In genomic region chr12:57837779-57838562, GRCh38 we compare ENCODE assay signal across 8 cellular contexts. TPM values are rescaled to one million over a fixed set of nuclear protein-coding genes. Genes with fewer than 3 reads are reported as not detected.
DNase-seq lines count a peak whose midpoint lies in the region; ATAC-seq and TF ChIP-seq lines count a peak whose summit lies in the region.

No MANE protein-coding gene starts in this region.

- TF ChIP-seq CTCF in coronary artery (IDR thresholded peaks at IDR 0.05) (no peak), mucosa of descending colon (IDR thresholded peaks at IDR 0.05) (no peak)

- peak; percentile 23 for ATAC-seq in activated CD4-positive, alpha-beta T cell treated with anti-CD3 and anti-CD28 coated beads for 36 hours
- peak; percentile 21 for ATAC-seq in mucosa of descending colon
- ATAC-seq in HG02884 (IDR thresholded peaks at IDR 0.05; ENCODE audit: unreplicated experiment) = no peak

- CTCF ChIA-PET in activated CD4-positive, alpha-beta T cell treated with anti-CD3 and anti-CD28 coated beads for 36 hours (lab: Charles Lee) = interaction anchor here (0.5 to 4.8 kb wide), 10 partner anchors 27 to 689 kb away, joined by 3 to 57 read pairs (median 5); partner anchors contain the start of gene TSFM

- H3K36me3 Mint-ChIP-seq in activated CD4-positive, alpha-beta T cell treated with anti-CD3 and anti-CD28 coated beads for 36 hours (ENCODE audit: low read depth) = peaks cover 2% of the 10 kb centered on the region

- DNase-seq in activated CD4-positive, alpha-beta T cell treated with anti-CD3 and anti-CD28 coated beads for 36 hours = no peak
- DNase-seq in activated CD4-positive, alpha-beta T cell treated with anti-CD3 and anti-CD28 coated beads for 48 hours = no peak
- DNase-seq in OCI-M1 (lab: John Stamatoyannopoulos, UW) = peak; percentile 33
- no peak for DNase-seq in coronary artery (ENCODE audit: low spot score)
- DNase-seq in mucosa of descending colon = no peak
- DNase-seq in HuH-7.5 (ENCODE audit: low spot score) = no peak
- DNase-seq in SW480 (ENCODE audit: low spot score) = no peak

- no peaks in the 10 kb centered on the region for H3K36me3 ChIP-seq in mucosa of descending colon (ENCODE audit: low read depth)

- intact Hi-C loops in activated CD4-positive, alpha-beta T cell treated with anti-CD3 and anti-CD28 coated beads for 36 hours (cut with DNase I, micrococcal nuclease) = loop anchor here (2.0 kb wide), 2 partner anchors 27 to 61 kb away; no protein-coding TSS in a partner anchor
- intact Hi-C loops in mucosa of descending colon (cut with DNase I, micrococcal nuclease) = loop anchor here in 1 of 2 donors (5.0 kb wide), 1 partner anchor 59 kb away; no protein-coding TSS in a partner anchor

- POLR2A ChIA-PET in activated CD4-positive, alpha-beta T cell treated with anti-CD3 and anti-CD28 coated beads for 36 hours (lab: Charles Lee) = interaction anchor here (0.7 to 1.4 kb wide), 5 partner anchors 19 to 431 kb away, joined by 3 to 5 read pairs (median 3); partner anchors contain the start of gene CYP27B1

- H3K4me3 Mint-ChIP-seq in activated CD4-positive, alpha-beta T cell treated with anti-CD3 and anti-CD28 coated beads for 36 hours = no peak overlapping the region

- H3K9me3 Mint-ChIP-seq in activated CD4-positive, alpha-beta T cell treated with anti-CD3 and anti-CD28 coated beads for 36 hours (ENCODE audit: low read depth) = no peaks in the 10 kb centered on the region

- H3K4me3 ChIP-seq in coronary artery = peak overlapping the region; percentile 97
- H3K4me3 ChIP-seq in mucosa of descending colon = no peak overlapping the region

- H3K27ac Mint-ChIP-seq in activated CD4-positive, alpha-beta T cell treated with anti-CD3 and anti-CD28 coated beads for 36 hours = peak overlapping the region; percentile 86

- peak overlapping the region; percentile 65 to 100 for H3K27ac ChIP-seq in coronary artery

- no peaks in the 10 kb centered on the region for H3K27me3 Mint-ChIP-seq in activated CD4-positive, alpha-beta T cell treated with anti-CD3 and anti-CD28 coated beads for 36 hours

- peaks cover 98% of the 10 kb centered on the region for H3K4me1 ChIP-seq in mucosa of descending colon (ENCODE audit: low read depth)

- H3K9me3 ChIP-seq in mucosa of descending colon = no peaks in the 10 kb centered on the region

- peaks cover 94% of the 10 kb centered on the region for H3K4me1 Mint-ChIP-seq in activated CD4-positive, alpha-beta T cell treated with anti-CD3 and anti-CD28 coated beads for 36 hours

RNA-seq across cellular contexts. Expression of gene CTDSP2, which starts 8.6 kb away (rescaled TPM):
- total RNA-seq in activated CD4-positive, alpha-beta T cell treated with anti-CD3 and anti-CD28 coated beads for 36 hours = 10 to 100 TPM; 80.9 to 85.4 TPM
- total RNA-seq in mucosa of descending colon = 100 to 1,000 TPM; 220 to 339 (median 256) TPM

RNA-seq across cellular contexts. Expression of gene AVIL, which starts 19.4 kb away (rescaled TPM):
- under 1 TPM; 0.53 to 0.75 TPM for total RNA-seq in activated CD4-positive, alpha-beta T cell treated with anti-CD3 and anti-CD28 coated beads for 36 hours
- total RNA-seq in mucosa of descending colon = 10 to 100 TPM; 12.2 to 13.6 (median 13.3) TPM

RNA-seq across cellular contexts. Expression of gene TSFM, which starts 55.4 kb away (rescaled TPM):
- 10 to 100 TPM; 30.7 to 56.9 TPM for total RNA-seq in activated CD4-positive, alpha-beta T cell treated with anti-CD3 and anti-CD28 coated beads for 36 hours
- total RNA-seq in mucosa of descending colon = 10 to 100 TPM; 26.1 to 32.9 (median 29.0) TPM

Comparison
In these comparisons a context has a peak if more than half of its experiments do, and no peak if none do; other contexts are left out.
1. RNA of gene AVIL, which starts 19.4 kb away (total RNA-seq): 12.2 to 13.6 TPM in mucosa of descending colon; 0.53 to 0.75 TPM in activated CD4-positive, alpha-beta T cell treated with anti-CD3 and anti-CD28 coated beads for 36 hours; every median in the first group is over 4 times any median in the second.